1 cellular context compared by ENCODE assay signal in genomic region chr16:89596957-89597644, GRCh38.
TF ChIP-seq lines count a peak whose summit lies in the region.

No MANE protein-coding gene starts in this region.

TF ChIP-seq in IMR-90, 13 proteins besides CTCF, POLR2A, EP300 and RAD21:
- no peak for TF ChIP-seq USF2 (IDR thresholded peaks at IDR 0.05; ENCODE audit: low read depth, low read length)
- no peak for TF ChIP-seq RCOR1 (IDR thresholded peaks at IDR 0.05; ENCODE audit: insufficient replicate concordance, low read length)
- TF ChIP-seq ELK1 (IDR thresholded peaks at IDR 0.05; ENCODE audit: borderline replicate concordance, low read depth, low read length): no peak
- no peak for TF ChIP-seq RFX5 (IDR thresholded peaks at IDR 0.05; ENCODE audit: low read depth, low read length)
- TF ChIP-seq SMC3 (IDR thresholded peaks at IDR 0.05; ENCODE audit: low read depth, low read length): no peak
- TF ChIP-seq MAZ (IDR thresholded peaks at IDR 0.05; ENCODE audit: borderline replicate concordance, low read depth, low read length): no peak
- no peak for TF ChIP-seq FOS (IDR thresholded peaks at IDR 0.05; ENCODE audit: low read depth, low read length)
- TF ChIP-seq MXI1 (IDR thresholded peaks at IDR 0.05; ENCODE audit: borderline replicate concordance, low read depth, low read length): no peak
- TF ChIP-seq MAFK (IDR thresholded peaks at IDR 0.05; ENCODE audit: low read depth, low read length): no peak
- TF ChIP-seq CEBPB (IDR thresholded peaks at IDR 0.05; ENCODE audit: low read depth, low read length): no peak
- TF ChIP-seq NFE2L2 (IDR thresholded peaks at IDR 0.05; ENCODE audit: low read depth, low read length): no peak
- TF ChIP-seq BHLHE40 (IDR thresholded peaks at IDR 0.05; ENCODE audit: low read depth, low read length): no peak
- no peak for TF ChIP-seq CHD1 (IDR thresholded peaks at IDR 0.05; ENCODE audit: low read depth, low read length)
